In genomic region chr11:128604723-128605122, GRCh38 we compare ENCODE assay signal across 18 cellular contexts. TPM values are rescaled to one million over a fixed set of nuclear protein-coding genes. Genes with fewer than 3 reads are reported as not detected.
DNase-seq lines count a peak whose midpoint lies in the region; ATAC-seq and TF ChIP-seq lines count a peak whose summit lies in the region.
"Had no signal": no experiment of that assay in that cellular context is flagged by ENCODE, and none has a peak within 500 bp of the region (broad histone marks: within the 10 kb centered on the region; RNA-seq: fewer than 3 reads in every experiment).

No MANE protein-coding gene starts in this region.

- H3K4me1 ChIP-seq in gastrocnemius medialis (no peaks in the 10 kb centered on the region), foreskin keratinocyte (no peaks in the 10 kb centered on the region), aorta (ENCODE audit: control insufficient read depth in 1 of 2, insufficient read depth in 2 of 2, low read length in 2 of 2) (no peaks in the 10 kb centered on the region)
- H3K4me1 ChIP-seq: SJSA1 had no signal

- TF ChIP-seq POLR2A in gastrocnemius medialis (IDR thresholded peaks at IDR 0.05): no peak

- peak; percentile 6 for DNase-seq in NCI-H748 (lab: John Stamatoyannopoulos, UW; ENCODE audit: unreplicated experiment)
- no peak for DNase-seq in NCI-H748 treated with DMSO at 0.1 percent for 48 hours (lab: John Stamatoyannopoulos, UW)
- DNase-seq in NCI-H146 (lab: John Stamatoyannopoulos, UW): peak; percentile 57
- DNase-seq in dermis microvascular lymphatic vessel endothelial cell (ENCODE audit: low read depth in 2 of 2): peak; percentile 96 to 98
- no peak for DNase-seq in gastrocnemius medialis
- no peak for DNase-seq in foreskin keratinocyte
- no peak for DNase-seq in aorta
- DNase-seq: activated CD4-positive, alpha-beta T cell treated with anti-CD3 and anti-CD28 coated beads for 36 hours; activated naive CD4-positive, alpha-beta T cell treated with anti-CD3 and anti-CD28 coated beads, Interleukin-2, amount 10 ng/mL, durations not matched to agents 7 days and 5 days; foreskin melanocyte; H7; NCI-H226; nephron progenitor cell; retina; T1000 had no signal

- 94 to 95% methylated on average over 5 of the region's 5 CpGs for WGBS in aorta, 2 donors

- peak overlapping the region in 3 of 4 donors; percentile 4 to 43 (median 6) for H3K27ac ChIP-seq in gastrocnemius medialis
- no peak overlapping the region for H3K27ac ChIP-seq in foreskin keratinocyte
- H3K27ac ChIP-seq in aorta (ENCODE audit: low read depth in 1 of 2, low read length in 2 of 2): no peak overlapping the region
- H3K27ac ChIP-seq: HL-60, SJSA1 had no signal

- intact Hi-C loops in gastrocnemius medialis (cut with DNase I; ENCODE audit: low total_unique reads): no loop called here
- intact Hi-C loops in aorta (cut with DNase I): no loop called here

- H3K36me3 ChIP-seq in gastrocnemius medialis (no peaks in the 10 kb centered on the region), aorta (ENCODE audit: control insufficient read depth in 1 of 2, insufficient read depth in 2 of 2, low read length in 1 of 2) (no peaks in the 10 kb centered on the region)
- H3K36me3 ChIP-seq: SJSA1 had no signal

- H3K9me3 ChIP-seq in gastrocnemius medialis: no peaks in the 10 kb centered on the region
- H3K9me3 ChIP-seq in aorta (ENCODE audit: control insufficient read depth, low read length): no peaks in the 10 kb centered on the region
- H3K9me3 ChIP-seq: SJSA1 had no signal

- H3K4me3 ChIP-seq in gastrocnemius medialis (no peak overlapping the region), aorta (ENCODE audit: low read length in 2 of 2) (no peak overlapping the region)
- H3K4me3 ChIP-seq: SJSA1 had no signal

- ATAC-seq in gastrocnemius medialis (no peak), foreskin keratinocyte (no peak), aorta (ENCODE audit: low FRiP score) (no peak), HG03095 (IDR thresholded peaks at IDR 0.05; ENCODE audit: unreplicated experiment) (no peak)
- ATAC-seq: activated CD4-positive, alpha-beta T cell treated with anti-CD3 and anti-CD28 coated beads for 36 hours had no signal

- in situ Hi-C loops in gastrocnemius medialis (cut with MboI; ENCODE audit: low sequenced_read_pairs in 4 of 4): no loop called here

- no peaks in the 10 kb centered on the region for H3K27me3 ChIP-seq in gastrocnemius medialis
- peaks cover 16% of the 10 kb centered on the region for H3K27me3 ChIP-seq in foreskin keratinocyte
- peaks cover 0 to 1% of the 10 kb centered on the region in 2 donors for H3K27me3 ChIP-seq in aorta (ENCODE audit: control insufficient read depth in 1 of 2, insufficient read depth in 2 of 2, low read length in 1 of 2)
- H3K27me3 ChIP-seq: SJSA1 had no signal

- no peak for TF ChIP-seq CTCF in gastrocnemius medialis (IDR thresholded peaks at IDR 0.05 in 4 of 5, conservative IDR thresholded peaks at IDR 0.05 in 1 of 5)
- TF ChIP-seq CTCF in foreskin keratinocyte (conservative IDR thresholded peaks at IDR 0.05): no peak

RNA-seq across cellular contexts. Expression of gene ETS1, which starts 17.4 kb away (rescaled TPM):
- total RNA-seq in dermis microvascular lymphatic vessel endothelial cell (81.3 and 109 TPM in 2 replicates), gastrocnemius medialis (10 to 100 TPM; 16.8 to 24.9 (median 21.8) TPM), foreskin keratinocyte (125 and 134 TPM in 2 replicates), aorta (100 to 1,000 TPM; 119 to 125 TPM)
- polyA plus RNA-seq in foreskin keratinocyte (29.0 and 33.9 TPM in 2 replicates), aorta (10 to 100 TPM; 17.8 to 20.3 TPM)

Comparison
In these comparisons a context has a peak if more than half of its experiments do, and no peak if none do; other contexts are left out.
1. DNase-seq: peak in NCI-H748 (single experiment), NCI-H146 (single experiment) and dermis microvascular lymphatic vessel endothelial cell (2 of 2); none in NCI-H748 treated with DMSO at 0.1 percent for 48 hours (single experiment), gastrocnemius medialis (0 of 2), foreskin keratinocyte (0 of 2) and aorta (0 of 2).
2. H3K27ac ChIP-seq: peak in gastrocnemius medialis (3 of 4); none in foreskin keratinocyte (single experiment) and aorta (0 of 2).